8 cellular contexts compared by ENCODE assay signal in the genomic region with DNA sequence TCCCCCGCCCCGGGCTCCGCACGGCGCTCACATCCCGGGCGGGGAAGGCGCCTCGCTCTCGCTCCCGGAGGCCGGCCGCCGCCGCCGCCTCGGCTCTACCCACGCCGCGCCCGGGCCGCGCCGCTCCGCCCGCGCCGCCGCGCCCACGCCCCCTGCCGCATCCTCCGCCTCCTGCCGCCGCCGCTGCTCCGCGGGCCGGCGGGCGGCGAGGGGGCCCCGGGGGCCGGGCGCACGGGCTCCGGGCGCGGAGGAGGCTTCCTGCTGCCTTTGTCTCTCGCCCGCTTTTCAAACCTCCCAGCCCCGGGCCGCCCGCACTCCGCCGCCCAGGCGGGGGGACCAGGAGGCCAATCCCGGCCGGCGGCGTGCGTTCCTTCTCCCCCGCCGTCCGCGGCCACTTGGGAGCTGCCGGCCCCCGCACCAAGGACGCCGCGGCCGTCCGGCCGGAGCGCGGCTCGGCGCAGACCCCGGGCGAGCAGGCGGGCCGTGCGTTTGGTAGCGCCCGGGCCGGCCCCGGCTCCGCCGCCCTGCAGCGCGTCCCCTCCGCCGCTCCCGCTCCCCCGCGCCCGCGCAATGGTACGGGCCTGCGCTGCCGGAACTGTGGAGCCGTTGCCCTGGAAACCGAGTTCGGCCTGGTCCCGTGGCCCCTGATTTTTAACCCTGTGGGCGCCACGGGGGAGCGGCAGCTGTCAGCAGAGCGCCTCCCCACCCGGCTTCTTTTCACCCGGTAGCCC. TPM values are rescaled to one million over a fixed set of nuclear protein-coding genes. Genes with fewer than 3 reads are reported as not detected.
A peak's percentile ranks its signal among the peaks of the same experiment; 100 is the strongest.
DNase-seq lines count a peak whose midpoint lies in the region; ATAC-seq and TF ChIP-seq lines count a peak whose summit lies in the region.

A gene with protein sequence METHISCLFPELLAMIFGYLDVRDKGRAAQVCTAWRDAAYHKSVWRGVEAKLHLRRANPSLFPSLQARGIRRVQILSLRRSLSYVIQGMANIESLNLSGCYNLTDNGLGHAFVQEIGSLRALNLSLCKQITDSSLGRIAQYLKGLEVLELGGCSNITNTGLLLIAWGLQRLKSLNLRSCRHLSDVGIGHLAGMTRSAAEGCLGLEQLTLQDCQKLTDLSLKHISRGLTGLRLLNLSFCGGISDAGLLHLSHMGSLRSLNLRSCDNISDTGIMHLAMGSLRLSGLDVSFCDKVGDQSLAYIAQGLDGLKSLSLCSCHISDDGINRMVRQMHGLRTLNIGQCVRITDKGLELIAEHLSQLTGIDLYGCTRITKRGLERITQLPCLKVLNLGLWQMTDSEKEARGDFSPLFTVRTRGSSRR (minus strand): TSS at position 287 of the 731 bp plus-strand sequence. CDS start 515 bp downstream, outside the sequence.

- peak; percentile 46 to 61 for TF ChIP-seq POLR2A in adrenal gland (IDR thresholded peaks at IDR 0.05)
- TF ChIP-seq POLR2A in prostate gland (IDR thresholded peaks at IDR 0.05), result peak; percentile 38

- H3K27ac ChIP-seq in adrenal gland, result peak within 1 kb of the TSS; percentile 54 to 98 (median 78)
- H3K27ac ChIP-seq in prostate gland, result peak within 1 kb of the TSS; percentile 96 to 97

- peak within 1 kb of the TSS; percentile 86 for H3K4me3 ChIP-seq in GM12875 (ENCODE audit: low read depth, low read length)
- peak within 1 kb of the TSS; percentile 57 to 83 (median 78) for H3K4me3 ChIP-seq in adrenal gland
- H3K4me3 ChIP-seq in prostate gland, result peak within 1 kb of the TSS; percentile 73 to 75

- H3K27me3 ChIP-seq in adrenal gland, result no peaks in the 10 kb centered on the region
- no peaks in the 10 kb centered on the region for H3K27me3 ChIP-seq in prostate gland (replicated peaks; ENCODE audit: insufficient read depth)

- no peak for TF ChIP-seq CTCF in GM12875 (IDR thresholded peaks at IDR 0.05; ENCODE audit: borderline replicate concordance, insufficient read depth, low read depth, low read length)
- TF ChIP-seq CTCF in adrenal gland (IDR thresholded peaks at IDR 0.05), result no peak
- TF ChIP-seq CTCF in prostate gland (IDR thresholded peaks at IDR 0.05), result peak in 1 of 4 experiments; percentile 16

- no peaks in the 10 kb centered on the region for H3K36me3 ChIP-seq in adrenal gland (replicated peaks in 1 of 2)
- no peaks in the 10 kb centered on the region for H3K36me3 ChIP-seq in prostate gland

- H3K9me3 ChIP-seq in adrenal gland (replicated peaks in 1 of 3) (no peaks in the 10 kb centered on the region), prostate gland (no peaks in the 10 kb centered on the region)

- intact Hi-C loops in T-helper 1 cell treated with Interleukin-12 subunit alpha and Interleukin-12 subunit beta and Interleukin-4 antibody, amounts not matched to agents 30 ng/mL and 1 ng/mL, for 36 hours (cut with micrococcal nuclease), result loop anchor here (1.0 to 10.0 kb wide), 9 partner anchors 267 to 1218 kb away; a partner anchor contains a TSS
- intact Hi-C loops in adrenal gland (cut with DNase I), result no loop called here
- intact Hi-C loops in left cardiac atrium (cut with DNase I), result loop anchor here in 1 of 2 donors (5.0 kb wide), 1 partner anchor 477 kb away; no protein-coding TSS in a partner anchor
- intact Hi-C loops in prostate gland (cut with DNase I), result loop anchor here (10.0 kb wide), 2 partner anchors 950 to 1020 kb away; no protein-coding TSS in a partner anchor

- WGBS in adrenal gland, 4 donors, result 0 to 1% (median 0%) methylated on average over 7 to 111 of the region's 111 CpGs
- WGBS in prostate gland, result under 1% methylated on average over 67 of the region's 111 CpGs

- DNase-seq in NCI-H128 (lab: John Stamatoyannopoulos, UW; ENCODE audit: unreplicated experiment) (peak; percentile 90), adrenal gland (peak; percentile 91 to 95 (median 93)), left cardiac atrium (peak; percentile 94), prostate gland (ENCODE audit: low spot score) (peak; percentile 80), ureter (ENCODE audit: low spot score) (peak; percentile 91)

- ATAC-seq in HG02642 (IDR thresholded peaks at IDR 0.05; ENCODE audit: poor library complexity, unreplicated experiment), result peak; percentile 63
- ATAC-seq in left cardiac atrium, result peak; percentile 80 to 84

- H3K4me1 ChIP-seq in adrenal gland (replicated peaks in 1 of 2) (peaks cover 36 to 52% of the 10 kb centered on the region in 2 donors), prostate gland (replicated peaks) (peaks cover 12% of the 10 kb centered on the region)

RNA-seq across cellular contexts. Expression of the gene that starts here (rescaled TPM):
- 26.5 and 26.7 TPM in 2 replicates for total RNA-seq in T-helper 1 cell treated with Interleukin-12 subunit alpha and Interleukin-12 subunit beta and Interleukin-4 antibody, amounts not matched to agents 30 ng/mL and 1 ng/mL, for 36 hours
- total RNA-seq in adrenal gland (10 to 100 TPM; 10.8 to 19.1 (median 13.0) TPM), left cardiac atrium (1 to 10 TPM; 7.0 to 7.6 TPM), prostate gland (10 to 100 TPM; 21.3 to 28.7 TPM), ureter (12.8 TPM)
- polyA plus RNA-seq in adrenal gland, result 1 to 10 TPM; 1.2 to 3.5 (median 1.2) TPM

Comparison
In these comparisons a context has a peak if more than half of its experiments do, and no peak if none do; other contexts are left out.
1. Peak in every context shown above with its lines: DNase-seq, ATAC-seq, H3K4me3 ChIP-seq and H3K27ac ChIP-seq.
2. intact Hi-C loops: an anchor here in T-helper 1 cell treated with Interleukin-12 subunit alpha and Interleukin-12 subunit beta and Interleukin-4 antibody, amounts not matched to agents 30 ng/mL and 1 ng/mL, for 36 hours (1.0 to 10.0 kb wide) and prostate gland (10.0 kb wide); none called in adrenal gland.